8 cellular contexts compared by ENCODE assay signal in genomic region chr7:108000875-108001758, GRCh38. TPM values are rescaled to one million over a fixed set of nuclear protein-coding genes. Genes with fewer than 3 reads are reported as not detected.
DNase-seq lines count a peak whose midpoint lies in the region; ATAC-seq and TF ChIP-seq lines count a peak whose summit lies in the region.

No MANE protein-coding gene starts in this region.

- H3K9me3 Mint-ChIP-seq in osteocyte (ENCODE audit: unreplicated experiment): no peaks in the 10 kb centered on the region

- peaks cover 74% of the 10 kb centered on the region for H3K4me1 Mint-ChIP-seq in osteocyte (ENCODE audit: unreplicated experiment)

- 0 out of 3 replicates have a peak, but pooled peaks have one; percentile 9 for TF ChIP-seq CTCF in GM12872 (IDR thresholded peaks at IDR 0.05; ENCODE audit: insufficient read depth, low read depth, low read length)
- TF ChIP-seq CTCF in WI38 (IDR thresholded peaks at IDR 0.05; ENCODE audit: low read depth, low read length): peak; percentile 28
- TF ChIP-seq CTCF in foreskin fibroblast (IDR thresholded peaks at IDR 0.05; ENCODE audit: low read depth, low read length): peak; percentile 18
- TF ChIP-seq CTCF in osteocyte (IDR thresholded peaks at IDR 0.05): peak; percentile 29

- peak overlapping the region; percentile 75 for H3K4me3 ChIP-seq in WI38 (ENCODE audit: low read depth, low read length)
- H3K4me3 ChIP-seq in foreskin fibroblast (ENCODE audit: low read depth in 1 of 2, low read length in 2 of 2): peak overlapping the region; percentile 91 to 92

- no peak for TF ChIP-seq POLR2A in GM18505 (IDR thresholded peaks at IDR 0.05; ENCODE audit: borderline replicate concordance, extremely low read depth, insufficient read depth, insufficient read length)

- peaks cover 45% of the 10 kb centered on the region for H3K36me3 Mint-ChIP-seq in osteocyte (ENCODE audit: unreplicated experiment)

- no peak for ATAC-seq in GM18505 (IDR thresholded peaks at IDR 0.05; ENCODE audit: unreplicated experiment)

- peak overlapping the region; percentile 90 for H3K27ac Mint-ChIP-seq in osteocyte (ENCODE audit: unreplicated experiment)

- peak overlapping the region; percentile 96 for H3K4me3 Mint-ChIP-seq in osteocyte (ENCODE audit: unreplicated experiment)

- peak in 1 of 2 donors; percentile 63 for DNase-seq in foreskin fibroblast
- DNase-seq in osteocyte (ENCODE audit: extremely low spot score, unreplicated experiment): no peak
- DNase-seq in NCI-H1092 (lab: John Stamatoyannopoulos, UW): no peak
- no peak for DNase-seq in DMS 273 treated with DMSO at 0.1 percent for 48 hours (lab: John Stamatoyannopoulos, UW)
- no peak for DNase-seq in hypothalamus (lab: John Stamatoyannopoulos, UW)

- H3K27me3 Mint-ChIP-seq in osteocyte (ENCODE audit: unreplicated experiment): no peaks in the 10 kb centered on the region

RNA-seq across cellular contexts. Expression of gene LAMB1, which starts 1.8 kb away (rescaled TPM):
- total RNA-seq in osteocyte: 952 and 1,014 TPM in 2 replicates
